Comparison of ENCODE assay signal across 10 cellular contexts in the genomic region with DNA sequence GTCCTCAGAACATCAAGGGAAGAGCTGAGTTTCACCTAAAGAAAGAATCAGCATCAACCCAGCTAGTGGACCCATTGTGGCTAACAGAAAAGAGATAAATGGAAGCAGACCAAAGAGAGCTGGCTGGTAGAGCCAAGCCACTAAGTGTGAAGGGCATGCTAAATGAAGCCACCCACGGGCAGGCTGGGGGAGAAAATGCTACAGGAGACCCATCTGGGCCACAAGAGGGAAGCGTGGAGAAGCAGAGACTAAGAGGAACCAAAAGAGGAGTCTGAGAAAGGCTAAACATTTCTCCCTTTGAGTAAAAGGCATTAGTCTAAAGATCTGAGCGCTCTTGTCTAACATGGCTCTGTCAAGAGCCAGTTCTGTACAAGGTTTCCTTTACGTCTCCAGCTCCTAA. TPM values are rescaled to one million over a fixed set of nuclear protein-coding genes. Genes with fewer than 3 reads are reported as not detected.
DNase-seq lines count a peak whose midpoint lies in the region; FAIRE-seq and TF ChIP-seq lines count a peak whose summit lies in the region.
"Had no signal": no experiment of that assay in that cellular context is flagged by ENCODE, and none has a peak within 500 bp of the region (broad histone marks: within the 10 kb centered on the region; RNA-seq: fewer than 3 reads in every experiment).

No MANE protein-coding gene starts in this region.

- DNase-seq in AG20443 (ENCODE audit: low spot score): peak; percentile 18
- DNase-seq in GM10266 (ENCODE audit: extremely low spot score): peak; percentile 7
- no peak for DNase-seq in bronchial epithelial cell (ENCODE audit: low read depth)
- DNase-seq in D721Med (ENCODE audit: insufficient read length, low spot score): no peak
- DNase-seq in COLO829 (ENCODE audit: low spot score): no peak
- DNase-seq in D341Med (ENCODE audit: low spot score): no peak
- no peak for DNase-seq in H54 (ENCODE audit: insufficient read length, low spot score)
- DNase-seq: SW 1271 had no signal

- peaks cover 3% of the 10 kb centered on the region for H3K36me3 ChIP-seq in bronchial epithelial cell (ENCODE audit: control insufficient read depth, insufficient read depth, low read length)

- TF ChIP-seq CTCF in GM10266 (IDR thresholded peaks at IDR 0.05; ENCODE audit: control insufficient read depth, insufficient read depth, low read depth, missing control alignments) (no peak), bronchial epithelial cell (IDR thresholded peaks at IDR 0.05; ENCODE audit: insufficient read depth, low read length, severe bottlenecking) (peak; percentile 11), D721Med (IDR thresholded peaks at IDR 0.05; ENCODE audit: insufficient read depth, missing control alignments) (no peak)

- no peak for TF ChIP-seq EP300 in Ishikawa (IDR thresholded peaks at IDR 0.05; ENCODE audit: borderline replicate concordance)

- H3K27me3 ChIP-seq in bronchial epithelial cell (ENCODE audit: control insufficient read depth, insufficient read depth, low read length): no peaks in the 10 kb centered on the region
- H3K27me3 ChIP-seq: ascending aorta had no signal

- no peak overlapping the region for H3K4me3 ChIP-seq in bronchial epithelial cell (ENCODE audit: low read depth, low read length)
- H3K4me3 ChIP-seq: ascending aorta had no signal

- no peak for TF ChIP-seq POLR2A in H54 (IDR thresholded peaks at IDR 0.05; ENCODE audit: low read depth, low read length)

- FAIRE-seq in bronchial epithelial cell (lab: Jason Lieb, UNC): no peak
- FAIRE-seq in D721Med (lab: Jason Lieb, UNC): no peak
- FAIRE-seq in H54 (lab: Jason Lieb, UNC): no peak

- peak; percentile 9; the same call in 1 of the 2 replicates for TF ChIP-seq RAD21 in Ishikawa (IDR thresholded peaks at IDR 0.05; ENCODE audit: low read depth)

TF ChIP-seq in Ishikawa, 13 proteins besides CTCF, POLR2A, EP300 and RAD21:
- TF ChIP-seq NFIC (IDR thresholded peaks at IDR 0.05): no peak
- TF ChIP-seq CEBPB (IDR thresholded peaks at IDR 0.05): no peak
TF ChIP-seq in Ishikawa: peak in this region for 0.

RNA-seq across cellular contexts. Expression of a gene that starts 15.8 kb away (rescaled TPM):
- total RNA-seq in bronchial epithelial cell: 13.4 and 19.6 TPM in 2 replicates

Comparison
In these comparisons a context has a peak if more than half of its experiments do, and no peak if none do; other contexts are left out.
1. DNase-seq: peak in AG20443 (single experiment) and GM10266 (single experiment); none in bronchial epithelial cell (single experiment), D721Med (single experiment), COLO829 (single experiment), D341Med (single experiment) and H54 (single experiment).